In genomic region chr13:95354156-95354555, GRCh38 we compare ENCODE assay signal across 15 cellular contexts. TPM values are rescaled to one million over a fixed set of nuclear protein-coding genes. Genes with fewer than 3 reads are reported as not detected.
DNase-seq lines count a peak whose midpoint lies in the region; ATAC-seq, FAIRE-seq and TF ChIP-seq lines count a peak whose summit lies in the region.
"Had no signal": no experiment of that assay in that cellular context is flagged by ENCODE, and none has a peak within 500 bp of the region (broad histone marks: within the 10 kb centered on the region; RNA-seq: fewer than 3 reads in every experiment).

No MANE protein-coding gene starts in this region.

- H3K4me3 Mint-ChIP-seq in brain (no peak overlapping the region), neural crest cell (no peak overlapping the region)
- H3K4me3 Mint-ChIP-seq: B cell; CD4-positive, alpha-beta T cell; GM23338 had no signal

- H3K9me3 ChIP-seq in prostate gland (no peaks in the 10 kb centered on the region), psoas muscle (no peaks in the 10 kb centered on the region)

- H3K4me1 ChIP-seq in prostate gland (replicated peaks), result peaks cover 4% of the 10 kb centered on the region
- no peaks in the 10 kb centered on the region for H3K4me1 ChIP-seq in psoas muscle

- TF ChIP-seq CTCF in brain (conservative IDR thresholded peaks at IDR 0.05) (no peak), neural crest cell (conservative IDR thresholded peaks at IDR 0.05) (no peak), prostate gland (IDR thresholded peaks at IDR 0.05) (no peak), psoas muscle (IDR thresholded peaks at IDR 0.05) (no peak)

- intact Hi-C loops in prostate gland (cut with DNase I), result no loop called here
- intact Hi-C loops in psoas muscle (cut with DNase I), result no loop called here

- H3K27ac Mint-ChIP-seq in brain, result peak overlapping the region; percentile 25 to 86 (median 48)
- H3K27ac Mint-ChIP-seq in neural crest cell (ENCODE audit: unreplicated experiment), result peak overlapping the region; percentile 24
- H3K27ac Mint-ChIP-seq: B cell; CD4-positive, alpha-beta T cell; GM23338 had no signal

- H3K9me3 Mint-ChIP-seq in brain, result peaks cover 15 to 23% (median 17%) of the 10 kb centered on the region in 5 experiments
- peaks cover 5% of the 10 kb centered on the region for H3K9me3 Mint-ChIP-seq in neural crest cell
- H3K9me3 Mint-ChIP-seq: CD4-positive, alpha-beta T cell had no signal

- DNase-seq in neural crest cell (ENCODE audit: low read depth, low spot score), result no peak
- no peak for DNase-seq in prostate gland (ENCODE audit: low spot score)
- DNase-seq in frontal cortex (ENCODE audit: low spot score in 2 of 2), result no peak
- no peak for DNase-seq in NOMO-1 treated with DMSO at 0.1 percent for 48 hours (lab: John Stamatoyannopoulos, UW; ENCODE audit: unreplicated experiment)
- no peak for DNase-seq in psoas muscle
- no peak for DNase-seq in GF-D8 (lab: John Stamatoyannopoulos, UW)
- DNase-seq: Calu3; CD4-positive, alpha-beta T cell; DMS 273 treated with DMSO at 0.1 percent for 48 hours; H7 had no signal

- no peak for TF ChIP-seq POLR2A in prostate gland (IDR thresholded peaks at IDR 0.05)

- H3K4me1 Mint-ChIP-seq in brain (peaks cover 34% of the 10 kb centered on the region), neural crest cell (peaks cover 65% of the 10 kb centered on the region)
- H3K4me1 Mint-ChIP-seq: B cell, GM23338 had no signal

- H3K27me3 Mint-ChIP-seq in brain (no peaks in the 10 kb centered on the region), neural crest cell (ENCODE audit: low read depth) (no peaks in the 10 kb centered on the region)

- H3K36me3 Mint-ChIP-seq in brain (no peaks in the 10 kb centered on the region), neural crest cell (ENCODE audit: low read depth) (peaks cover 9% of the 10 kb centered on the region)

- H3K27ac ChIP-seq in prostate gland (peak overlapping the region; percentile 33 to 51), psoas muscle (no peak overlapping the region)

- 100% methylated on average over 2 of the region's 2 CpGs for WGBS in prostate gland
- 38 to 90% (median 69%) methylated on average over 2 of the region's 2 CpGs for WGBS in psoas muscle, 3 donors

- ATAC-seq in psoas muscle, result no peak
- ATAC-seq: GM23338 had no signal

- no peak overlapping the region for H3K4me3 ChIP-seq in prostate gland
- H3K4me3 ChIP-seq in psoas muscle, result no peak overlapping the region
- H3K4me3 ChIP-seq: GM23338 had no signal

- no peak for FAIRE-seq in frontal cortex (lab: Jason Lieb, UNC)
- FAIRE-seq: A204.1, GM12891 had no signal

- H3K36me3 ChIP-seq in prostate gland, result no peaks in the 10 kb centered on the region
- H3K36me3 ChIP-seq in psoas muscle (ENCODE audit: insufficient read depth in 1 of 2, low read depth in 1 of 2), result no peaks in the 10 kb centered on the region

- H3K27me3 ChIP-seq in prostate gland (replicated peaks; ENCODE audit: insufficient read depth) (no peaks in the 10 kb centered on the region), psoas muscle (ENCODE audit: insufficient read depth in 3 of 3, low read length in 2 of 3) (no peaks in the 10 kb centered on the region)

RNA-seq across cellular contexts. Expression of gene ABCC4, which starts 52.9 kb away (rescaled TPM):
- 3.2 TPM for polyA plus RNA-seq in brain (ENCODE audit: insufficient read depth, low read depth, low replicate concordance)
- total RNA-seq in neural crest cell, result 21.8 and 24.8 TPM in 2 replicates
- 10 to 100 TPM; 33.3 to 48.4 TPM for total RNA-seq in prostate gland
- 9.0 TPM for total RNA-seq in frontal cortex
- 10 to 100 TPM in 1 of 4 donors, 1 to 10 TPM in 3; 4.3 to 25.2 (median 6.6) TPM for total RNA-seq in psoas muscle
- polyA plus RNA-seq in psoas muscle, result 1 to 10 TPM; 2.3 to 6.1 (median 3.2) TPM
